In genomic region chr1:102891868-102892625, GRCh38 we compare ENCODE assay signal across 16 cellular contexts.
DNase-seq lines count a peak whose midpoint lies in the region; ATAC-seq and TF ChIP-seq lines count a peak whose summit lies in the region.
"Had no signal": no experiment of that assay in that cellular context is flagged by ENCODE, and none has a peak within 500 bp of the region (broad histone marks: within the 10 kb centered on the region; RNA-seq: fewer than 3 reads in every experiment).

No MANE protein-coding gene starts in this region.

- H3K4me3 Mint-ChIP-seq in osteocyte (ENCODE audit: unreplicated experiment): no peak overlapping the region
- H3K4me3 Mint-ChIP-seq in activated CD4-positive, alpha-beta T cell treated with anti-CD3 and anti-CD28 coated beads, Interleukin-2, amount 10 ng/mL, durations not matched to agents 7 days and 5 days: no peak overlapping the region
- H3K4me3 Mint-ChIP-seq: CD8-positive, alpha-beta memory T cell; central memory CD8-positive, alpha-beta T cell; immature natural killer cell; stimulated activated naive CD8-positive, alpha-beta T cell treated with anti-CD3 and anti-CD28 coated beads, Interleukin-15, Interleukin-2, amounts not matched to agents 100 ng/mL and 50 ng/mL, for 24 hours had no signal

- H3K4me3 ChIP-seq in RWPE2 (ENCODE audit: severe bottlenecking): no peak overlapping the region

- H3K4me1 Mint-ChIP-seq in osteocyte (ENCODE audit: unreplicated experiment): peaks cover 37% of the 10 kb centered on the region
- H3K4me1 Mint-ChIP-seq in activated CD4-positive, alpha-beta T cell treated with anti-CD3 and anti-CD28 coated beads, Interleukin-2, amount 10 ng/mL, durations not matched to agents 7 days and 5 days: no peaks in the 10 kb centered on the region
- H3K4me1 Mint-ChIP-seq: CD8-positive, alpha-beta memory T cell; central memory CD8-positive, alpha-beta T cell; immature natural killer cell had no signal

- no peaks in the 10 kb centered on the region for H3K9me3 Mint-ChIP-seq in osteocyte (ENCODE audit: unreplicated experiment)
- no peaks in the 10 kb centered on the region for H3K9me3 Mint-ChIP-seq in activated CD4-positive, alpha-beta T cell treated with anti-CD3 and anti-CD28 coated beads, Interleukin-2, amount 10 ng/mL, durations not matched to agents 7 days and 5 days
- H3K9me3 Mint-ChIP-seq: central memory CD8-positive, alpha-beta T cell; stimulated activated naive CD8-positive, alpha-beta T cell treated with anti-CD3 and anti-CD28 coated beads, Interleukin-15, Interleukin-2, amounts not matched to agents 100 ng/mL and 50 ng/mL, for 24 hours had no signal

- H3K27ac Mint-ChIP-seq in osteocyte (ENCODE audit: unreplicated experiment): peak overlapping the region; percentile 86
- H3K27ac Mint-ChIP-seq in activated CD4-positive, alpha-beta T cell treated with anti-CD3 and anti-CD28 coated beads, Interleukin-2, amount 10 ng/mL, durations not matched to agents 7 days and 5 days: no peak overlapping the region
- H3K27ac Mint-ChIP-seq: CD8-positive, alpha-beta memory T cell; immature natural killer cell; stimulated activated naive CD8-positive, alpha-beta T cell treated with anti-CD3 and anti-CD28 coated beads, Interleukin-15, Interleukin-2, amounts not matched to agents 100 ng/mL and 50 ng/mL, for 24 hours had no signal

- H3K4me1 ChIP-seq in RWPE2 (ENCODE audit: insufficient read depth, poor library complexity, severe bottlenecking): peaks cover 7% of the 10 kb centered on the region

- peak overlapping the region; percentile 12 for H3K27ac ChIP-seq in RWPE2 (ENCODE audit: poor library complexity, severe bottlenecking)

- peak; percentile 40 for DNase-seq in GM03348 (ENCODE audit: low spot score)
- DNase-seq in RWPE2 (ENCODE audit: low spot score): no peak
- peak; percentile 71 for DNase-seq in fibroblast of gingiva (ENCODE audit: low read depth)
- no peak for DNase-seq in osteocyte (ENCODE audit: extremely low spot score, unreplicated experiment)
- no peak for DNase-seq in retina
- DNase-seq in activated CD4-positive, alpha-beta T cell treated with anti-CD3 and anti-CD28 coated beads, Interleukin-2, amount 10 ng/mL, durations not matched to agents 7 days and 5 days: no peak
- no peak for DNase-seq in foreskin melanocyte
- DNase-seq: activated CD4-positive, alpha-beta T cell treated with anti-CD3 and anti-CD28 coated beads, Interleukin-2, amount 50 U/mL, for 48 hours; CD8-positive, alpha-beta memory T cell; immature natural killer cell; NCI-H1694 treated with DMSO at 0.1 percent for 48 hours; NCI-H69 had no signal

- POLR2A ChIA-PET in activated CD4-positive, alpha-beta T cell treated with anti-CD3 and anti-CD28 coated beads, Interleukin-2, amount 10 ng/mL, durations not matched to agents 7 days and 5 days (lab: Charles Lee): no interaction called here

- peak; percentile 84 for ATAC-seq in RWPE2 (ENCODE audit: low read depth)
- no peak for ATAC-seq in HG02973 (IDR thresholded peaks at IDR 0.05; ENCODE audit: unreplicated experiment)
- ATAC-seq: Right ventricle myocardium inferior had no signal

- no peaks in the 10 kb centered on the region for H3K36me3 ChIP-seq in RWPE2 (ENCODE audit: low read depth)

- CTCF ChIA-PET in activated CD4-positive, alpha-beta T cell treated with anti-CD3 and anti-CD28 coated beads, Interleukin-2, amount 10 ng/mL, durations not matched to agents 7 days and 5 days (lab: Charles Lee): no interaction called here

- H3K9me3 ChIP-seq in RWPE2 (ENCODE audit: severe bottlenecking): no peaks in the 10 kb centered on the region

- peaks cover 35% of the 10 kb centered on the region for H3K36me3 Mint-ChIP-seq in osteocyte (ENCODE audit: unreplicated experiment)
- no peaks in the 10 kb centered on the region for H3K36me3 Mint-ChIP-seq in activated CD4-positive, alpha-beta T cell treated with anti-CD3 and anti-CD28 coated beads, Interleukin-2, amount 10 ng/mL, durations not matched to agents 7 days and 5 days (ENCODE audit: low read depth)
- H3K36me3 Mint-ChIP-seq: CD8-positive, alpha-beta memory T cell; immature natural killer cell had no signal

- H3K27me3 Mint-ChIP-seq in osteocyte (ENCODE audit: unreplicated experiment): no peaks in the 10 kb centered on the region
- H3K27me3 Mint-ChIP-seq in activated CD4-positive, alpha-beta T cell treated with anti-CD3 and anti-CD28 coated beads, Interleukin-2, amount 10 ng/mL, durations not matched to agents 7 days and 5 days: no peaks in the 10 kb centered on the region
- H3K27me3 Mint-ChIP-seq: CD8-positive, alpha-beta memory T cell; central memory CD8-positive, alpha-beta T cell; stimulated activated naive CD8-positive, alpha-beta T cell treated with anti-CD3 and anti-CD28 coated beads, Interleukin-15, Interleukin-2, amounts not matched to agents 100 ng/mL and 50 ng/mL, for 24 hours had no signal

- H3K27me3 ChIP-seq in RWPE2 (ENCODE audit: insufficient read depth, poor library complexity, severe bottlenecking): no peaks in the 10 kb centered on the region

- no peak for TF ChIP-seq CTCF in RWPE2 (IDR thresholded peaks at IDR 0.05; ENCODE audit: poor library complexity, severe bottlenecking)
- no peak for TF ChIP-seq CTCF in osteocyte (IDR thresholded peaks at IDR 0.05)

Comparison
In these comparisons a context has a peak if more than half of its experiments do, and no peak if none do; other contexts are left out.
1. DNase-seq: peak in GM03348 (single experiment) and fibroblast of gingiva (single experiment); none in RWPE2 (single experiment), osteocyte (single experiment), retina (single experiment), activated CD4-positive, alpha-beta T cell treated with anti-CD3 and anti-CD28 coated beads, Interleukin-2, amount 10 ng/mL, durations not matched to agents 7 days and 5 days (single experiment) and foreskin melanocyte (single experiment).